Comparison of ENCODE assay signal across 10 cellular contexts in the genomic region with DNA sequence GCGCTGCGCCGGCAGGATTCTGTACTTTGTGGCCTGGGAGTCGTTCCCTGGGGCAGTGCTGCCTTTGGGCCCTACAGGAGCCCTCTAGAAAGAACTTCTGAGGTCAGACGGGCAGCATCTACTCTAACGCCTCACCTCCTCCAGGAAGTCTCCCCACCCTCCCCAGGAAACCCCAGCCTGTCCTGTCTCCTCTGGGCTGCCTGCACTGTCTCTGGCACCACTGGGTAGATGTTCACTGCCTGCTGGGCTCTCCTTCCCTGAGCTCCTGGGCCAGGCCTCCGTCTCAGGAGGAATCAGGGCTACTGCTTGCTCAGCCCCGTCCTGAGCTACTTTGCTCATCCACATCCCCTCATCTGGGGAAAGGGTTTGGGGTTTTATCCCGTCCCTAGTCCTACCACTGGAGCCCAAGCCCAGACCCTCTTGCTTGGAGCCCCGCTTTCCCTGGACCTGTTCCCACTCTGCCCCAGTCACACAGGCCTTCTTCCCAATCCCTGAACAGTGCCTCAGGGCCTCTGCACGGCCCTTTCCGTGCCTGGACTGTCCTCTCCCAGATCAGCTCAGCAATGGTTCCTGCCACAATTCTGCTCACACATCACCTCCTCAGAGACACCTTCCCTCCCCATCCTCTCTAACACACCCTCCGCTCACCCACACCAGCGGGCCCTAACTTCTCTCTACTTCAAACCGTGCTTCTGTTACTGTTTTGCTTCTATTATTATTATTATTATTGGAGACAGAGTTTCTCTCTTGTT. TPM values are rescaled to one million over a fixed set of nuclear protein-coding genes. Genes with fewer than 3 reads are reported as not detected.
DNase-seq lines count a peak whose midpoint lies in the region; ATAC-seq, FAIRE-seq and TF ChIP-seq lines count a peak whose summit lies in the region.
"Had no signal": no experiment of that assay in that cellular context is flagged by ENCODE, and none has a peak within 500 bp of the region (broad histone marks: within the 10 kb centered on the region; RNA-seq: fewer than 3 reads in every experiment).

No MANE protein-coding gene starts in this region.

- H3K4me3 ChIP-seq in SK-N-SH (ENCODE audit: low read depth in 2 of 2, low read length in 1 of 2) (peak overlapping the region in 1 of 2 experiments; percentile 62; a peak in 1 of 4 replicates), WERI-Rb-1 (ENCODE audit: low read depth, low read length) (no peak overlapping the region), keratinocyte (ENCODE audit: control insufficient read depth in 2 of 3, extremely low read depth in 1 of 3, insufficient read depth in 2 of 3, low read depth in 1 of 3, low read length in 3 of 3) (no peak overlapping the region), adrenal gland (no peak overlapping the region)

- peak overlapping the region; percentile 91 for H2AFZ ChIP-seq in SK-N-SH (ENCODE audit: low read depth)
- peak overlapping the region; percentile 30 for H2AFZ ChIP-seq in keratinocyte (ENCODE audit: control insufficient read depth, low read length)

- H3K9ac ChIP-seq in SK-N-SH: no peak overlapping the region
- H3K9ac ChIP-seq in keratinocyte (ENCODE audit: control insufficient read depth, extremely low read depth, insufficient read depth, low read length): no peak overlapping the region

- DNase-seq in SK-N-SH: no peak
- DNase-seq in WERI-Rb-1: no peak
- no peak for DNase-seq in keratinocyte (ENCODE audit: low read depth, low spot score)
- no peak for DNase-seq in stimulated activated effector memory CD8-positive, alpha-beta T cell treated with anti-CD3 and anti-CD28 coated beads, Interleukin-12 subunit alpha, Interleukin-12 subunit beta, amount 100 ng/mL, for 72 hours (ENCODE audit: low spot score in 2 of 2)
- DNase-seq in putamen (ENCODE audit: low spot score): no peak
- no peak for DNase-seq in adrenal gland

- CTCF ChIA-PET in SK-N-SH (lab: Yijun Ruan, JAX): interaction anchor here (0.6 to 3.9 kb wide), 40 partner anchors 11 to 307 kb away, joined by 3 to 101 read pairs (median 6); a partner anchor contains a TSS

- intact Hi-C loops in adrenal gland (cut with DNase I): no loop called here

- H3K4me1 Mint-ChIP-seq in stimulated activated effector memory CD8-positive, alpha-beta T cell treated with anti-CD3 and anti-CD28 coated beads, Interleukin-12 subunit alpha, Interleukin-12 subunit beta, amount 100 ng/mL, for 72 hours: peaks cover 54% of the 10 kb centered on the region

- no peak for ATAC-seq in SK-N-SH treated with all-trans-retinoic acid at 6 μM for 48 hours
- ATAC-seq in stimulated activated effector memory CD8-positive, alpha-beta T cell treated with anti-CD3 and anti-CD28 coated beads, Interleukin-12 subunit alpha, Interleukin-12 subunit beta, amount 100 ng/mL, for 72 hours: no peak
- ATAC-seq in HG02840 (IDR thresholded peaks at IDR 0.05; ENCODE audit: low FRiP score, unreplicated experiment): no peak

- H3K27ac ChIP-seq in SK-N-SH (ENCODE audit: low read depth in 2 of 2, low read length in 1 of 2): peak overlapping the region in 1 of 2 experiments; percentile 34; a peak in 1 of 4 replicates
- peak overlapping the region; percentile 89; the same call in 1 of the 2 replicates for H3K27ac ChIP-seq in WERI-Rb-1
- peak overlapping the region; percentile 52 for H3K27ac ChIP-seq in keratinocyte (ENCODE audit: control insufficient read depth, insufficient read depth, low read length)
- peak overlapping the region in 2 of 5 donors; percentile 67 to 86 for H3K27ac ChIP-seq in adrenal gland

- 87% methylated on average over 10 of the region's 15 CpGs for WGBS in SK-N-SH (ENCODE audit: low lambda C conversion rate)
- 81 to 89% (median 86%) methylated on average over 9 to 15 of the region's 15 CpGs for WGBS in adrenal gland, 4 donors

- H3K9me3 ChIP-seq in SK-N-SH (no peaks in the 10 kb centered on the region), WERI-Rb-1 (ENCODE audit: severe bottlenecking) (no peaks in the 10 kb centered on the region), keratinocyte (ENCODE audit: control insufficient read depth, low read depth, low read length) (no peaks in the 10 kb centered on the region), adrenal gland (replicated peaks in 1 of 3) (no peaks in the 10 kb centered on the region)
- H3K9me3 ChIP-seq: SJCRH30 had no signal

- no peak for TF ChIP-seq RAD21 in SK-N-SH (IDR thresholded peaks at IDR 0.05; ENCODE audit: low read length)

- no peaks in the 10 kb centered on the region for H3K9me3 Mint-ChIP-seq in stimulated activated effector memory CD8-positive, alpha-beta T cell treated with anti-CD3 and anti-CD28 coated beads, Interleukin-12 subunit alpha, Interleukin-12 subunit beta, amount 100 ng/mL, for 72 hours

- TF ChIP-seq CTCF in SK-N-SH (IDR thresholded peaks at IDR 0.05): no peak
- TF ChIP-seq CTCF in WERI-Rb-1 (IDR thresholded peaks at IDR 0.05; ENCODE audit: low read depth, low read length): no peak
- TF ChIP-seq CTCF in keratinocyte (optimal IDR thresholded peaks at IDR 0.05 in 1 of 3, IDR thresholded peaks at IDR 0.05 in 1 of 3, conservative IDR thresholded peaks at IDR 0.05 in 1 of 3; ENCODE audit: extremely low read depth in 1 of 3, insufficient read depth in 2 of 3, low read length in 3 of 3): no peak
- TF ChIP-seq CTCF in adrenal gland (IDR thresholded peaks at IDR 0.05): no peak

- H3K36me3 Mint-ChIP-seq in stimulated activated effector memory CD8-positive, alpha-beta T cell treated with anti-CD3 and anti-CD28 coated beads, Interleukin-12 subunit alpha, Interleukin-12 subunit beta, amount 100 ng/mL, for 72 hours: peaks cover 10% of the 10 kb centered on the region

- H3K27ac Mint-ChIP-seq in stimulated activated effector memory CD8-positive, alpha-beta T cell treated with anti-CD3 and anti-CD28 coated beads, Interleukin-12 subunit alpha, Interleukin-12 subunit beta, amount 100 ng/mL, for 72 hours: no peak overlapping the region

- H3K79me2 ChIP-seq in SK-N-SH (ENCODE audit: insufficient read depth) (no peaks in the 10 kb centered on the region), keratinocyte (ENCODE audit: control insufficient read depth, insufficient read depth, low read length) (no peaks in the 10 kb centered on the region)

- no peak for TF ChIP-seq EP300 in SK-N-SH (IDR thresholded peaks at IDR 0.05; ENCODE audit: borderline replicate concordance in 1 of 2, low read depth in 1 of 2, low read length in 1 of 2)

- H3K4me2 ChIP-seq in SK-N-SH (peak overlapping the region; percentile 66; the same call in 1 of the 2 replicates), keratinocyte (ENCODE audit: control insufficient read depth, extremely low read depth, insufficient read depth, low read depth, low read length) (peak overlapping the region; percentile 69)

- no peaks in the 10 kb centered on the region for H3F3A ChIP-seq in SK-N-SH (replicated peaks; ENCODE audit: insufficient read depth)

- H3K4me3 Mint-ChIP-seq in stimulated activated effector memory CD8-positive, alpha-beta T cell treated with anti-CD3 and anti-CD28 coated beads, Interleukin-12 subunit alpha, Interleukin-12 subunit beta, amount 100 ng/mL, for 72 hours: peak overlapping the region; percentile 66

- no peaks in the 10 kb centered on the region for H3K9me2 ChIP-seq in SK-N-SH

- no peaks in the 10 kb centered on the region for H3K9me1 ChIP-seq in keratinocyte (ENCODE audit: control insufficient read depth, extremely low read depth, insufficient read depth, low read length)

- no peak for FAIRE-seq in keratinocyte (lab: Jason Lieb, UNC)
- FAIRE-seq: frontal cortex had no signal

- no peak for TF ChIP-seq POLR2A in adrenal gland (IDR thresholded peaks at IDR 0.05)

- POLR2A ChIA-PET in SK-N-SH (lab: Yijun Ruan, JAX): interaction anchor here (1.0 to 1.8 kb wide), 2 partner anchors 98 to 100 kb away, joined by 4 to 18 read pairs; a partner anchor contains a TSS

- no peaks in the 10 kb centered on the region for H3K27me3 ChIP-seq in SK-N-SH (ENCODE audit: insufficient read depth)
- no peaks in the 10 kb centered on the region for H3K27me3 ChIP-seq in WERI-Rb-1 (ENCODE audit: insufficient read depth, low read depth, severe bottlenecking)
- no peaks in the 10 kb centered on the region for H3K27me3 ChIP-seq in keratinocyte (ENCODE audit: control insufficient read depth, extremely low read depth, insufficient read depth, low read length)
- no peaks in the 10 kb centered on the region for H3K27me3 ChIP-seq in adrenal gland
- H3K27me3 ChIP-seq: SJCRH30 had no signal

- H4K20me1 ChIP-seq in SK-N-SH (ENCODE audit: insufficient read depth) (no peaks in the 10 kb centered on the region), keratinocyte (ENCODE audit: control insufficient read depth, extremely low read depth, insufficient read depth, low read length) (no peaks in the 10 kb centered on the region)

- dilution Hi-C loops in keratinocyte (cut with MboI; ENCODE audit: extremely low pct_ligation_motif_present, low sequenced_read_pairs): no loop called here

- H3K4me1 ChIP-seq in SK-N-SH (ENCODE audit: control insufficient read depth in 1 of 2, insufficient read depth in 2 of 2, low read depth in 1 of 2, low read length in 1 of 2) (peaks cover 5 to 15% of the 10 kb centered on the region in 2 experiments; a peak in 2 of 4 replicates), keratinocyte (ENCODE audit: control insufficient read depth, extremely low read depth, insufficient read depth, low read length) (peaks cover 34% of the 10 kb centered on the region), adrenal gland (replicated peaks in 1 of 2) (peaks cover 10 to 12% of the 10 kb centered on the region in 2 donors)

- no peaks in the 10 kb centered on the region for H3K36me3 ChIP-seq in SK-N-SH (replicated peaks in 1 of 2; ENCODE audit: control insufficient read depth in 1 of 2, insufficient read depth in 2 of 2, low read length in 1 of 2)
- no peaks in the 10 kb centered on the region for H3K36me3 ChIP-seq in WERI-Rb-1
- H3K36me3 ChIP-seq in keratinocyte (ENCODE audit: control insufficient read depth in 2 of 2, extremely low read depth in 1 of 2, insufficient read depth in 2 of 2, low read length in 2 of 2): no peaks in the 10 kb centered on the region
- H3K36me3 ChIP-seq in adrenal gland (replicated peaks in 1 of 2): no peaks in the 10 kb centered on the region
- H3K36me3 ChIP-seq: SJCRH30 had no signal

TF ChIP-seq in SK-N-SH, 30 proteins besides CTCF, POLR2A, EP300 and RAD21 (continues in another document):
- TF ChIP-seq RCOR1 (IDR thresholded peaks at IDR 0.05; ENCODE audit: low read length): no peak

RNA-seq across cellular contexts. Expression of a gene that starts 11.3 kb away (rescaled TPM):
- polyA plus RNA-seq in SK-N-SH (2012; rRNA removed): not detected in 2 replicates
- polyA plus RNA-seq in SK-N-SH (2012; cell fraction: cytosol; rRNA removed): not detected in 2 replicates
- polyA plus RNA-seq in SK-N-SH (2012; cell fraction: nucleus; rRNA removed): not detected in 2 replicates
- not detected in 3 replicates for polyA plus RNA-seq in keratinocyte
- not detected for polyA plus RNA-seq in keratinocyte (2011; ENCODE audit: low read depth)
- polyA plus RNA-seq in keratinocyte (2011; cell fraction: cytosol; rRNA removed): not detected in 2 replicates
- polyA plus RNA-seq in keratinocyte (2011; cell fraction: nucleus; rRNA removed): not detected in 2 replicates
- polyA plus RNA-seq in keratinocyte (2012; ENCODE audit: low replicate concordance): 0.03 and 0.08 TPM in 2 replicates
- polyA minus RNA-seq in keratinocyte: not detected in 3 replicates
- polyA minus RNA-seq in keratinocyte (2011; cell fraction: cytosol; rRNA and poly(A)+ RNA removed): not detected
- not detected in 2 replicates for polyA minus RNA-seq in keratinocyte (2011; cell fraction: nucleus; rRNA and poly(A)+ RNA removed)
- not detected for total RNA-seq in adrenal gland
- polyA plus RNA-seq in adrenal gland: 1 to 10 TPM in 2 of 3 donors, not detected in 1; 3.0 to 5.1 TPM
- total RNA-seq: frontal cortex, SJCRH30 had no signal
